Comparison of ENCODE assay signal across 8 cellular contexts in the genomic region with DNA sequence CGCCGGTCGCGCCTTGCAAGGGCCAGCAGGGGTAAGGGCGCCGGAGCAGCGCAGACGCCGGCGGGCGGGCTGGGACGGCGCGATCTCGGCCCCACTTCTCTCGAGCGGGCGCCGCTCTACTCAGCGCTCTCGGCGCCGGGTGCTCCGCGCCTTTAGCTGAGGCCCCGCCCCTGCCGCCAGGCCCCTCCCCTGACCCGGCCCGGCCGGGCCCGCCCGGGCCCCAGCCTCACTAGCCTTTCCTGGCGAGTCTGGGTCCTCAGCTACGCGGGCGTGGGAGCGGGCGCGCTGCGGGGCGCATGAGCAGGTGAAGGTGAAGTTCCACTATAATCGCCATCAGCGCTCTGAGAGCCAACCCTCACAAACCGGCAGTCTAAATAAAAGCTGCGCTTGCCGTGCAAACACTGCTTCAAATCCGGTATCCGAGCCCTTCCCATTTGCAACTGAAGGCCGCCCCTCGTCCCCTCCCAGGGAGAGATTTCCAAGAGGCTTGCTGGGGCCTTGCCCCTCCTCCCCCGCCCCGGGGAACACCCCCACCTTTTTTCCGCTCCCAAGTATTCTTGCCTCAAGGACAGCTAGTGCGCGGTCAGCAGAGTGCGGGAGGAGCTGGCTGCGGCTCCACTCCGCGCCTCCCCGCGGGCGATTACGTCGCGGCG. TPM values are rescaled to one million over a fixed set of nuclear protein-coding genes. Genes with fewer than 3 reads are reported as not detected.
DNase-seq lines count a peak whose midpoint lies in the region; ATAC-seq and TF ChIP-seq lines count a peak whose summit lies in the region.

A gene with protein sequence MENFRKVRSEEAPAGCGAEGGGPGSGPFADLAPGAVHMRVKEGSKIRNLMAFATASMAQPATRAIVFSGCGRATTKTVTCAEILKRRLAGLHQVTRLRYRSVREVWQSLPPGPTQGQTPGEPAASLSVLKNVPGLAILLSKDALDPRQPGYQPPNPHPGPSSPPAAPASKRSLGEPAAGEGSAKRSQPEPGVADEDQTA (minus strand): TSS at position 125 of the 653 bp plus-strand sequence. CDS start 189 bp downstream, outside the sequence.

- H3F3A ChIP-seq in DOHH2 (ENCODE audit: control insufficient read depth, insufficient read depth) = peaks cover 6% of the 10 kb centered on the region; the same call in 1 of the 2 replicates

- H3K4me3 ChIP-seq in DOHH2 (ENCODE audit: low read length) (peak within 1 kb of the TSS; percentile 72), astrocyte of the spinal cord (ENCODE audit: low read depth, low read length) (peak within 1 kb of the TSS; percentile 43), aorta (ENCODE audit: low read length in 2 of 2) (peak within 1 kb of the TSS; percentile 36 to 37)

- H3K9me2 ChIP-seq in DOHH2 (replicated peaks; ENCODE audit: control insufficient read depth, low read length) = no peaks in the 10 kb centered on the region

- TF ChIP-seq CTCF in DOHH2 (IDR thresholded peaks at IDR 0.05; ENCODE audit: low read depth, low read length, poor library complexity, severe bottlenecking) = no peak
- TF ChIP-seq CTCF in astrocyte of the spinal cord (IDR thresholded peaks at IDR 0.05; ENCODE audit: low read depth, low read length) = no peak

- in situ Hi-C loops in astrocyte of the spinal cord (cut with HindIII; ENCODE audit: low sequenced_read_pairs) = no loop called here

- no peak within 1 kb of the TSS for H3K27ac Mint-ChIP-seq in T-helper 17 cell

- 0 to 1% methylated on average over 40 to 66 of the region's 66 CpGs for WGBS in aorta, 2 donors

- H3K27me3 ChIP-seq in DOHH2 (ENCODE audit: control insufficient read depth, low read length) (peaks cover 28% of the 10 kb centered on the region), aorta (ENCODE audit: control insufficient read depth in 1 of 2, insufficient read depth in 2 of 2, low read length in 1 of 2) (no peaks in the 10 kb centered on the region)

- H3K27me3 Mint-ChIP-seq in T-helper 17 cell = peaks cover 26% of the 10 kb centered on the region

- H3K36me3 Mint-ChIP-seq in T-helper 17 cell (ENCODE audit: low read depth) = peaks cover 2% of the 10 kb centered on the region

- H3K36me3 ChIP-seq in DOHH2 (ENCODE audit: control insufficient read depth, low read length) (no peaks in the 10 kb centered on the region), aorta (ENCODE audit: control insufficient read depth in 1 of 2, insufficient read depth in 2 of 2, low read length in 1 of 2) (no peaks in the 10 kb centered on the region)

- H3K4me1 ChIP-seq in DOHH2 (ENCODE audit: control insufficient read depth, low read length) = peaks cover 76% of the 10 kb centered on the region
- H3K4me1 ChIP-seq in aorta (ENCODE audit: control insufficient read depth in 1 of 2, insufficient read depth in 2 of 2, low read length in 2 of 2) = no peaks in the 10 kb centered on the region

- H3K4me2 ChIP-seq in DOHH2 (ENCODE audit: low read length) = peak within 1 kb of the TSS; percentile 79

- intact Hi-C loops in aorta (cut with DNase I) = loop anchor here (5.0 to 10.0 kb wide), 2 partner anchors 246 to 322 kb away; a partner anchor contains a TSS

- H3K4me3 Mint-ChIP-seq in T-helper 17 cell = peak within 1 kb of the TSS; percentile 82

- H3K9me3 ChIP-seq in DOHH2 (ENCODE audit: control insufficient read depth, insufficient read depth, low read length) = no peaks in the 10 kb centered on the region
- no peaks in the 10 kb centered on the region for H3K9me3 ChIP-seq in T-helper 17 cell (ENCODE audit: control insufficient read depth, low read length, poor library complexity, severe bottlenecking)
- no peaks in the 10 kb centered on the region for H3K9me3 ChIP-seq in aorta (ENCODE audit: control insufficient read depth, low read length)

- peak; percentile 60 for DNase-seq in M059J (ENCODE audit: low read depth)
- peak; percentile 41 to 59 (median 51) for DNase-seq in T-helper 17 cell
- DNase-seq in astrocyte of the spinal cord (ENCODE audit: low read depth, low spot score) = peak; percentile 61
- DNase-seq in hippocampal formation (lab: John Stamatoyannopoulos, UW) = peak; percentile 28 to 58
- peak; percentile 49 for DNase-seq in renal cortical epithelial cell (ENCODE audit: low read depth)
- DNase-seq in aorta = peak; percentile 90 to 93

- peak; percentile 70 for ATAC-seq in GM21786 (IDR thresholded peaks at IDR 0.05; ENCODE audit: unreplicated experiment)
- ATAC-seq in T-helper 17 cell = peak; percentile 89
- ATAC-seq in aorta (ENCODE audit: low FRiP score) = peak; percentile 92

- peaks cover 19% of the 10 kb centered on the region for H3K4me1 Mint-ChIP-seq in T-helper 17 cell

- H4K20me1 ChIP-seq in DOHH2 (ENCODE audit: control insufficient read depth, insufficient read depth, low read depth, low read length) = peaks cover 3% of the 10 kb centered on the region; the same call in 1 of the 2 replicates

- H3K27ac ChIP-seq in DOHH2 (ENCODE audit: low read depth, low read length) (peak within 1 kb of the TSS; percentile 5; the same call in 1 of the 2 replicates), aorta (ENCODE audit: low read depth in 1 of 2, low read length in 2 of 2) (peak within 1 kb of the TSS in 1 of 2 donors; percentile 82)

- H3K79me2 ChIP-seq in DOHH2 (ENCODE audit: control insufficient read depth, low read length) = peaks cover 26% of the 10 kb centered on the region

RNA-seq across cellular contexts. Expression of the gene that starts here (rescaled TPM):
- 0.07 and 0.10 TPM in 2 replicates for total RNA-seq in M059J (2014; rRNA removed; shearing (Covaris generic))
- total RNA-seq in T-helper 17 cell (1 to 10 TPM in 1 of 2 donors, under 1 TPM in 1; 0.99 to 1.3 TPM), renal cortical epithelial cell (2.1 and 3.3 TPM in 2 replicates), aorta (1 to 10 TPM; 3.6 to 5.8 TPM)
- 1 to 10 TPM; 2.7 to 6.5 TPM for polyA plus RNA-seq in aorta

Comparison
In these comparisons a context has a peak if more than half of its experiments do, and no peak if none do; other contexts are left out.
1. Peak in DNase-seq in M059J; RNA of the gene not detected or under 1 TPM.